Comparison of ENCODE assay signal across 14 cellular contexts in genomic region chr20:2865101-2865500, GRCh38. TPM values are rescaled to one million over a fixed set of nuclear protein-coding genes. Genes with fewer than 3 reads are reported as not detected.
"Had no signal": no experiment of that assay in that cellular context is flagged by ENCODE, and none has a peak within 500 bp of the region (broad histone marks: within the 10 kb centered on the region; RNA-seq: fewer than 3 reads in every experiment).

No MANE protein-coding gene starts in this region.

- H3K9me3 ChIP-seq: esophagus muscularis mucosa, prostate gland, right lobe of liver, testis had no signal

- H3K9me3 Mint-ChIP-seq: naive B cell; T-helper 2 cell treated with Interferon-gamma antibody and Interleukin-4, amounts not matched to agents 5 μg/mL and 100 μg/mL, for 36 hours had no signal

- H3K27ac ChIP-seq: esophagus muscularis mucosa, prostate gland, right lobe of liver, testis had no signal

- H3K27me3 ChIP-seq: esophagus muscularis mucosa, right lobe of liver, testis had no signal

- H3K4me1 ChIP-seq: esophagus muscularis mucosa, prostate gland, right lobe of liver, testis had no signal

- H3K27me3 Mint-ChIP-seq: naive B cell had no signal

- H3K4me3 ChIP-seq: esophagus muscularis mucosa, prostate gland, right lobe of liver, testis had no signal

- H3K4me3 Mint-ChIP-seq: naive B cell; T-helper 2 cell treated with Interferon-gamma antibody and Interleukin-4, amounts not matched to agents 5 μg/mL and 100 μg/mL, for 36 hours had no signal

- H3K27ac Mint-ChIP-seq: naive B cell had no signal

- ATAC-seq: left cardiac atrium had no signal

- DNase-seq: activated CD8-positive, alpha-beta memory T cell treated with anti-CD3 and anti-CD28 coated beads for 24 hours; activated gamma-delta T cell treated with Interleukin-2 at 50 U/mL for 16 hours; left cardiac atrium; naive B cell; occipital lobe; right lobe of liver; SIG-M5; testis had no signal

RNA-seq across cellular contexts. Expression of gene TMEM239, which starts 48.9 kb away (rescaled TPM):
- total RNA-seq: esophagus muscularis mucosa, left cardiac atrium, lung microvascular endothelial cell, occipital lobe, prostate gland, right lobe of liver, urinary bladder had no signal
- polyA plus RNA-seq: urinary bladder had no signal

RNA-seq across cellular contexts. Expression of gene C20orf141, which starts 50.3 kb away (rescaled TPM):
- total RNA-seq: esophagus muscularis mucosa, fibroblast of villous mesenchyme, left cardiac atrium, lung microvascular endothelial cell, occipital lobe, right lobe of liver, urinary bladder had no signal
- polyA plus RNA-seq: urinary bladder had no signal
